Comparison of ENCODE assay signal across 12 cellular contexts in the genomic region with DNA sequence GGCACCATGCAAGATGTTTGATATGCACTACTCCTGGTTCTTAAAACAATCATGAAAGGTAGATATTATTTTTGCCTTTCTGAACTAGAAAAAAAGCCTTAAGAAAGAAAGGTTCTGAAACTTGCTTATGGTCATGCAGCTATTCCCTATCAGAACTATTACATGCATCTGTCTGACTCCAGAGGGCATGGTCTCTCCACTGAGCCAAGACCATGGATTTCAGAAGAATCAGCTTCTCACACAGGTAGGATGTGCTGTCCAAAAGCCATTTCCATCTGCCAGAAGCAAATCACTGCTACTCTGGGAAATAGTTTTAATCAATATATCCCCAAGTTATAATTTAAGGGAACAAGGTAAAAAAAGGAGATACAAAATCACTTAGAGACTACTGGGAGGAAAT.
DNase-seq lines count a peak whose midpoint lies in the region; ATAC-seq and TF ChIP-seq lines count a peak whose summit lies in the region.
"Had no signal": no experiment of that assay in that cellular context is flagged by ENCODE, and none has a peak within 500 bp of the region (broad histone marks: within the 10 kb centered on the region; RNA-seq: fewer than 3 reads in every experiment).

No MANE protein-coding gene starts in this region.

- CTCF ChIA-PET in T-cell (lab: Charles Lee), result interaction anchor here in 1 of 2 donors (0.5 to 1.9 kb wide), 2 partner anchors 12 to 70 kb away, joined by 3 to 10 read pairs; a partner anchor contains a TSS

- no peaks in the 10 kb centered on the region for H3K27me3 Mint-ChIP-seq in activated T-cell treated with anti-CD3 and anti-CD28 coated beads, Interleukin-2, amount 50 U/mL, for 24 hours
- no peaks in the 10 kb centered on the region for H3K27me3 Mint-ChIP-seq in T-cell

- peaks cover 6% of the 10 kb centered on the region for H3K36me3 ChIP-seq in thymus (ENCODE audit: control insufficient read depth, insufficient read depth)
- H3K36me3 ChIP-seq: ovary had no signal

- no peaks in the 10 kb centered on the region for H3K9me3 Mint-ChIP-seq in activated T-cell treated with anti-CD3 and anti-CD28 coated beads, Interleukin-2, amount 50 U/mL, for 24 hours
- peaks cover 0 to 5% (median 0%) of the 10 kb centered on the region in 3 donors for H3K9me3 Mint-ChIP-seq in T-cell

- H3K4me1 Mint-ChIP-seq in activated T-cell treated with anti-CD3 and anti-CD28 coated beads, Interleukin-2, amount 50 U/mL, for 24 hours (ENCODE audit: low read depth), result peaks cover 85% of the 10 kb centered on the region
- peaks cover 79 to 96% (median 87%) of the 10 kb centered on the region in 3 donors for H3K4me1 Mint-ChIP-seq in T-cell

- H3K36me3 Mint-ChIP-seq in activated T-cell treated with anti-CD3 and anti-CD28 coated beads, Interleukin-2, amount 50 U/mL, for 24 hours (ENCODE audit: low read depth), result peaks cover 59% of the 10 kb centered on the region
- H3K36me3 Mint-ChIP-seq in T-cell, result peaks cover 23% of the 10 kb centered on the region

- no peaks in the 10 kb centered on the region for H3K9me3 ChIP-seq in thymus (ENCODE audit: control insufficient read depth)
- H3K9me3 ChIP-seq: ovary had no signal

- H3K4me3 ChIP-seq in thymus (ENCODE audit: low read length), result no peak overlapping the region
- H3K4me3 ChIP-seq: ovary had no signal

- no peak for ATAC-seq in T-cell (replicated peaks in 1 of 4)
- no peak for ATAC-seq in foreskin keratinocyte
- no peak for ATAC-seq in activated CD4-positive, CD25-positive, alpha-beta regulatory T cell treated with anti-CD3 and anti-CD28 coated beads, Interleukin-2, amount 50 U/mL, for 24 hours
- no peak for ATAC-seq in GM18867 (IDR thresholded peaks at IDR 0.05; ENCODE audit: unreplicated experiment)
- ATAC-seq: Right ventricle myocardium inferior had no signal

- DNase-seq in activated T-cell treated with anti-CD3 and anti-CD28 coated beads, Interleukin-2, amount 50 U/mL, for 24 hours, result no peak
- no peak for DNase-seq in activated T-cell treated with anti-CD3 and anti-CD28 coated beads for 4 hours
- no peak for DNase-seq in T-cell
- no peak for DNase-seq in foreskin keratinocyte
- DNase-seq in NCI-H2196 (lab: John Stamatoyannopoulos, UW; ENCODE audit: unreplicated experiment), result no peak
- DNase-seq: EL, NCI-H446, ovary had no signal

- no peaks in the 10 kb centered on the region for H3K27me3 ChIP-seq in foreskin keratinocyte
- H3K27me3 ChIP-seq in thymus (ENCODE audit: control insufficient read depth, insufficient read depth), result no peaks in the 10 kb centered on the region
- H3K27me3 ChIP-seq: ovary had no signal

- H3K4me1 ChIP-seq in foreskin keratinocyte (peaks cover 35% of the 10 kb centered on the region), thymus (ENCODE audit: control insufficient read depth, insufficient read depth, low read length) (peaks cover 34% of the 10 kb centered on the region)

- H3K27ac ChIP-seq in foreskin keratinocyte, result no peak overlapping the region
- peak overlapping the region; percentile 96 for H3K27ac ChIP-seq in thymus (ENCODE audit: low read depth)
- H3K27ac ChIP-seq: ovary had no signal

- peak; percentile 12 for TF ChIP-seq CTCF in foreskin keratinocyte (conservative IDR thresholded peaks at IDR 0.05)

- POLR2A ChIA-PET in T-cell (lab: Charles Lee), result interaction anchor here in 1 of 2 donors (0.6 kb wide), 1 partner anchor 80 kb away, joined by 5 read pairs; no protein-coding TSS in a partner anchor

- peak overlapping the region; percentile 97 for H3K27ac Mint-ChIP-seq in activated T-cell treated with anti-CD3 and anti-CD28 coated beads, Interleukin-2, amount 50 U/mL, for 24 hours
- H3K27ac Mint-ChIP-seq in T-cell, result peak overlapping the region; percentile 99 to 100

- no peak overlapping the region for H3K4me3 Mint-ChIP-seq in activated T-cell treated with anti-CD3 and anti-CD28 coated beads, Interleukin-2, amount 50 U/mL, for 24 hours
- H3K4me3 Mint-ChIP-seq in T-cell, result peak overlapping the region in 2 of 3 donors; percentile 13 to 78
